ENCODE assay signal across 12 cellular contexts in genomic region chr2:65630643-65631042, GRCh38.
DNase-seq lines count a peak whose midpoint lies in the region; ATAC-seq and TF ChIP-seq lines count a peak whose summit lies in the region.
"Had no signal": no experiment of that assay in that cellular context is flagged by ENCODE, and none has a peak within 500 bp of the region (broad histone marks: within the 10 kb centered on the region; RNA-seq: fewer than 3 reads in every experiment).

No MANE protein-coding gene starts in this region.

- no peak overlapping the region for H3K27ac Mint-ChIP-seq in naive thymus-derived CD4-positive, alpha-beta T cell
- H3K27ac Mint-ChIP-seq: activated CD4-positive, alpha-beta T cell treated with anti-CD3 and anti-CD28 coated beads, Interleukin-2, amount 10 ng/mL, durations not matched to agents 24 days and 14 days had no signal

- ATAC-seq in naive thymus-derived CD4-positive, alpha-beta T cell, result peak; percentile 48

- H3K9me3 Mint-ChIP-seq in naive thymus-derived CD4-positive, alpha-beta T cell, result peaks cover 0 to 1% (median 0%) of the 10 kb centered on the region in 11 donors
- H3K9me3 Mint-ChIP-seq: activated CD4-positive, alpha-beta T cell treated with anti-CD3 and anti-CD28 coated beads, Interleukin-2, amount 10 ng/mL, durations not matched to agents 24 days and 14 days; dendritic cell treated with granulocyte-macrophage colony-stimulating factor and Interleukin-4, amounts not matched to agents 40 ng/mL and 50 ng/mL, for 4 days had no signal

- no peak overlapping the region for H3K27ac ChIP-seq in naive thymus-derived CD4-positive, alpha-beta T cell (ENCODE audit: low read depth, low read length)
- H3K27ac ChIP-seq in A673 (ENCODE audit: low read depth, low read length, poor library complexity, severe bottlenecking), result no peak overlapping the region

- H3K27me3 ChIP-seq in BJ (ENCODE audit: control insufficient read depth, insufficient read depth, low read length), result peaks cover 1% of the 10 kb centered on the region; the same call in 1 of the 2 replicates
- no peaks in the 10 kb centered on the region for H3K27me3 ChIP-seq in naive thymus-derived CD4-positive, alpha-beta T cell (ENCODE audit: control insufficient read depth in 2 of 2, insufficient read depth in 2 of 2, low read length in 2 of 2)
- H3K27me3 ChIP-seq in A673 (replicated peaks; ENCODE audit: insufficient read depth, low read depth, low read length, poor library complexity), result no peaks in the 10 kb centered on the region

- H3K27me3 Mint-ChIP-seq in naive thymus-derived CD4-positive, alpha-beta T cell, result peaks cover 18 to 27% (median 24%) of the 10 kb centered on the region in 5 donors

- H3K4me1 Mint-ChIP-seq in naive thymus-derived CD4-positive, alpha-beta T cell, result no peaks in the 10 kb centered on the region
- H3K4me1 Mint-ChIP-seq: activated CD4-positive, alpha-beta T cell treated with anti-CD3 and anti-CD28 coated beads, Interleukin-2, amount 10 ng/mL, durations not matched to agents 24 days and 14 days had no signal

- CTCF ChIA-PET in BJ (lab: Yijun Ruan, JAX), result interaction anchor here (0.6 to 2.9 kb wide), 3 partner anchors 8 to 977 kb away, joined by 3 to 15 read pairs (median 3); partner anchors contain the start of gene SERTAD2
- CTCF ChIA-PET in naive thymus-derived CD4-positive, alpha-beta T cell (lab: Charles Lee), result no interaction called here
- CTCF ChIA-PET in A673 (lab: Charles Lee), result no interaction called here

- BruUV-seq in A673 (replicated peaks; lab: Mats Ljungman, UMichigan), result no TSS peak

- DNase-seq in BJ (ENCODE audit: low read depth), result peak; percentile 19
- DNase-seq in NB4 (ENCODE audit: low read depth), result peak; percentile 78
- peak; percentile 71 to 91 for DNase-seq in cardiac fibroblast (ENCODE audit: low read depth in 2 of 2)
- no peak for DNase-seq in naive thymus-derived CD4-positive, alpha-beta T cell
- DNase-seq in A673 (ENCODE audit: low spot score), result no peak
- no peak for DNase-seq in NCI-H526 treated with DMSO at 0.1 percent for 48 hours (lab: John Stamatoyannopoulos, UW)
- no peak for DNase-seq in GF-D8 (lab: John Stamatoyannopoulos, UW)
- no peak for DNase-seq in SHP77 treated with DMSO at 0.1 percent for 48 hours (lab: John Stamatoyannopoulos, UW)
- DNase-seq: activated CD4-positive, alpha-beta T cell treated with anti-CD3 and anti-CD28 coated beads, Interleukin-2, amount 10 ng/mL, durations not matched to agents 24 days and 14 days; activated naive CD4-positive, alpha-beta T cell; NCI-H526 had no signal

- no peak for TF ChIP-seq POLR2A in NB4 (IDR thresholded peaks at IDR 0.05; ENCODE audit: extremely low read depth, insufficient read length)

- no peaks in the 10 kb centered on the region for H3K9me3 ChIP-seq in naive thymus-derived CD4-positive, alpha-beta T cell (ENCODE audit: control insufficient read depth in 2 of 3, low read length in 3 of 3)
- peaks cover 8% of the 10 kb centered on the region for H3K9me3 ChIP-seq in A673 (ENCODE audit: low read depth, low read length, poor library complexity, severe bottlenecking)

- H3K36me3 ChIP-seq in BJ (ENCODE audit: control insufficient read depth, insufficient read depth, low read length) (no peaks in the 10 kb centered on the region), A673 (ENCODE audit: insufficient read depth, low read length, poor library complexity, severe bottlenecking) (no peaks in the 10 kb centered on the region)
- H3K36me3 ChIP-seq in naive thymus-derived CD4-positive, alpha-beta T cell (ENCODE audit: control insufficient read depth in 2 of 3, insufficient read depth in 3 of 3, low read length in 3 of 3), result no peaks in the 10 kb centered on the region

- TF ChIP-seq CTCF in BJ (IDR thresholded peaks at IDR 0.05; ENCODE audit: insufficient read depth, low read depth, low read length) (no peak), NB4 (IDR thresholded peaks at IDR 0.05; ENCODE audit: low read depth, low read length) (no peak), cardiac fibroblast (IDR thresholded peaks at IDR 0.05; ENCODE audit: low read depth, low read length) (no peak), A673 (conservative IDR thresholded peaks at IDR 0.05; ENCODE audit: low read depth, low read length) (no peak)

- H3K36me3 Mint-ChIP-seq in naive thymus-derived CD4-positive, alpha-beta T cell, result no peaks in the 10 kb centered on the region

- H3K4me3 Mint-ChIP-seq in naive thymus-derived CD4-positive, alpha-beta T cell, result no peak overlapping the region
- H3K4me3 Mint-ChIP-seq: activated CD4-positive, alpha-beta T cell treated with anti-CD3 and anti-CD28 coated beads, Interleukin-2, amount 10 ng/mL, durations not matched to agents 24 days and 14 days; dendritic cell treated with granulocyte-macrophage colony-stimulating factor and Interleukin-4, amounts not matched to agents 40 ng/mL and 50 ng/mL, for 4 days had no signal

- no peaks in the 10 kb centered on the region for H3K4me1 ChIP-seq in naive thymus-derived CD4-positive, alpha-beta T cell (ENCODE audit: control insufficient read depth in 2 of 2, insufficient read depth in 2 of 2, low read length in 2 of 2)
- peaks cover under 1% of the 10 kb centered on the region for H3K4me1 ChIP-seq in A673 (ENCODE audit: insufficient read depth, low read length, poor library complexity, severe bottlenecking)

- intact Hi-C loops in naive thymus-derived CD4-positive, alpha-beta T cell (cut with micrococcal nuclease), result no loop called here
- intact Hi-C loops in A673 (cut with micrococcal nuclease; ENCODE audit: unreplicated experiment), result loop anchor here (10.0 kb wide), 1 partner anchor 364 kb away; no protein-coding TSS in a partner anchor

- POLR2A ChIA-PET in BJ (lab: Charles Lee), result no interaction called here
- POLR2A ChIA-PET in naive thymus-derived CD4-positive, alpha-beta T cell (lab: Charles Lee), result no interaction called here
- POLR2A ChIA-PET in A673 (lab: Charles Lee; ENCODE audit: low non-redundant PET), result no interaction called here

- H3K4me3 ChIP-seq in BJ (ENCODE audit: low read depth, low read length) (no peak overlapping the region), NB4 (ENCODE audit: low read depth, low read length) (no peak overlapping the region), cardiac fibroblast (replicated peaks in 1 of 2; ENCODE audit: low read depth in 2 of 2, low read length in 2 of 2) (no peak overlapping the region), A673 (ENCODE audit: low read depth, low read length, poor library complexity, severe bottlenecking) (no peak overlapping the region)
- H3K4me3 ChIP-seq in naive thymus-derived CD4-positive, alpha-beta T cell (ENCODE audit: low read length), result no peak overlapping the region

Comparison
In these comparisons a context has a peak if more than half of its experiments do, and no peak if none do; other contexts are left out.
1. DNase-seq: peak in BJ (single experiment), NB4 (single experiment) and cardiac fibroblast (2 of 2); none in naive thymus-derived CD4-positive, alpha-beta T cell (0 of 9), A673 (single experiment), NCI-H526 treated with DMSO at 0.1 percent for 48 hours (single experiment), GF-D8 (single experiment) and SHP77 treated with DMSO at 0.1 percent for 48 hours (single experiment).